ENCODE assay signal across 8 cellular contexts in the genomic region with DNA sequence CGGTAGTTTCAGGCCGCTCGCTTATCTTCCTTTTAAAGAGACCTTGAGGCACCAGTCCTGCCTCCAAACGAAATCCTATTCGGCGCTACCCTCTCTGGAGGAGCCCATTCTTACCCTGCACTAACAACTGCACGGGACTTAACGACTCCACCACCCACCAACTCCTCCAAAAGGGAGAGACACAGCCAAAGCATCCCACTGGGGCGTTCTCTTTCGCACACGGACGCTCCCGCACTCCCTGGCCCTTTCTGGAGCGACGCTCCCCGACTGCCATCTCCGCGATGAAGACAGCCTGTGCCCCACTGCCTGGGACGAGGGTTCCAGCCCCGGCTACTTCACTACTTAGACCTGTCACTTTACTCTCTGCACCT. TPM values are rescaled to one million over a fixed set of nuclear protein-coding genes. Genes with fewer than 3 reads are reported as not detected.
DNase-seq lines count a peak whose midpoint lies in the region; ATAC-seq and TF ChIP-seq lines count a peak whose summit lies in the region.

No MANE protein-coding gene starts in this region.

- DNase-seq in HuH-7.5 (ENCODE audit: low spot score) (peak; percentile 8), caudate nucleus (lab: John Stamatoyannopoulos, UW) (peak in 20 of 61 donors; percentile 20 to 84 (median 60)), lung (ENCODE audit: low spot score) (no peak), tibial artery (peak in 1 of 2 donors; percentile 67), left lobe of liver (ENCODE audit: low spot score) (no peak)
- DNase-seq in stimulated activated CD4-positive, alpha-beta T cell treated with anti-CD3 and anti-CD28 coated beads, Interleukin-4, amount 100 ng/mL, for 1 hour: no peak

- 10 to 11% methylated on average over 20 of the region's 20 CpGs for WGBS in lung, 2 donors

- H3K4me1 ChIP-seq in lung (ENCODE audit: control insufficient read depth in 2 of 2, insufficient read depth in 2 of 2, low read length in 2 of 2) (peaks cover 0 to 9% of the 10 kb centered on the region in 2 donors), tibial artery (peaks cover 0 to 18% (median 5%) of the 10 kb centered on the region in 4 donors)

- no peaks in the 10 kb centered on the region for H3K36me3 ChIP-seq in lung (ENCODE audit: control insufficient read depth in 2 of 2, insufficient read depth in 2 of 2, low read length in 2 of 2)
- no peaks in the 10 kb centered on the region for H3K36me3 ChIP-seq in tibial artery

- TF ChIP-seq CTCF in lung (IDR thresholded peaks at IDR 0.05; ENCODE audit: control extremely low read depth, extremely low read depth) (no peak), tibial artery (IDR thresholded peaks at IDR 0.05) (no peak)

- H3K9me3 ChIP-seq in lung (ENCODE audit: control insufficient read depth in 2 of 2, insufficient read depth in 1 of 2, low read length in 1 of 2) (no peaks in the 10 kb centered on the region), tibial artery (no peaks in the 10 kb centered on the region)

- ATAC-seq in GM18909 (IDR thresholded peaks at IDR 0.05; ENCODE audit: poor library complexity, unreplicated experiment) (peak; percentile 2), lung (ENCODE audit: insufficient read depth, low FRiP score) (peak; percentile 17), left lobe of liver (no peak), HG03354 (IDR thresholded peaks at IDR 0.05; ENCODE audit: poor library complexity, severe bottlenecking, unreplicated experiment) (no peak)

- intact Hi-C loops in tibial artery (cut with DNase I; ENCODE audit: low total_unique reads): no loop called here

- H3K27ac ChIP-seq in caudate nucleus (ENCODE audit: low read depth, low read length): peak overlapping the region; percentile 97
- peak overlapping the region; percentile 97 to 98 for H3K27ac ChIP-seq in lung (ENCODE audit: low read depth in 1 of 2, low read length in 1 of 2)
- peak overlapping the region; percentile 95 for H3K27ac ChIP-seq in tibial artery

- peak overlapping the region; percentile 79 for H3K4me3 ChIP-seq in lung
- peak overlapping the region; percentile 72 to 82 for H3K4me3 ChIP-seq in tibial artery

- H3K27me3 ChIP-seq in lung (ENCODE audit: control insufficient read depth, insufficient read depth) (no peaks in the 10 kb centered on the region), tibial artery (no peaks in the 10 kb centered on the region)

RNA-seq across cellular contexts. Expression of a gene that starts 0.6 kb away (rescaled TPM):
- 10 to 100 TPM; 37.6 to 51.1 TPM for total RNA-seq in lung
- 10 to 100 TPM; 10.0 to 29.4 TPM for polyA plus RNA-seq in lung
- total RNA-seq in left lobe of liver: 7.6 TPM

RNA-seq across cellular contexts. Expression of a gene that starts 12.6 kb away (rescaled TPM):
- 1 to 10 TPM; 3.8 to 4.3 TPM for total RNA-seq in lung
- 1 to 10 TPM; 2.1 to 8.1 TPM for polyA plus RNA-seq in lung
- 0.78 TPM for total RNA-seq in left lobe of liver

Comparison
In these comparisons a context has a peak if more than half of its experiments do, and no peak if none do; other contexts are left out.
1. ATAC-seq: peak in GM18909 (single experiment) and lung (single experiment); none in left lobe of liver (single experiment) and HG03354 (single experiment).
2. Peak in every context shown above with its lines, with median percentiles within 50 percentile points of each other: H3K27ac ChIP-seq.